Comparison of ENCODE assay signal across 9 cellular contexts in the genomic region with DNA sequence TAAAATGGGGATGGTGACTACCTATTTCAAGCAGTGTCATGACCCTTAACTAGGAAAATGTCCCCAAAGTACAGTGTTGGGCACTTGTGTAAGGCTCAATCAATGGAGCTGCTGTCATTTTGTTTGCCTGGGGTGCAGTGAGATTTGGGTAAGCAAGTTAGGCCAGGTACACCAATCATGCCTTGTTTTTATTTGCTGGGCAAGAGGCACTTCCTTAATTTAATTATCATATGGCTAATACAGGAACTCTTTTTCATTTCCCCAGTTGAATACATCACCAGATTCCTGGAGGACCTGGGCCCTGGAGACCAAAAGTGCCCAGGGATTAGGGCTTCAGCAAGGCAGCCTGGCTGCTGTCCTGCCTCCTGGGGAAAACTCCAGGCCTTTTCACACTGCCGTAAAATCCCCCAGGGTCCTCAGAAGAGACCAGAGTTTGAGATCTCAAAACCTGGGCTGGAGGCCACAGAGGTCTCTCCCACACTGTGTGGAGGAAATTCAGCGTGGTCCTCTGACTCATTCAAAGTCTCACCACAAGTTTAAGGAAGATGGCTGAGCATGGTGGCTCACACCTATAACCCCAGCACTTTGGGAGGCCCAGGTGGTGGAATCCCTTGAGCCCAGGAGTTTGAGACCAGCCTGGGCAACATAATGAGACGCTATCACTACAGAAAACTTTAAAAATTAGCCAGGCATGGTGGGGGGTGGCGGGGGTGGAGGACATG. TPM values are rescaled to one million over a fixed set of nuclear protein-coding genes. Genes with fewer than 3 reads are reported as not detected.
A peak's percentile ranks its signal among the peaks of the same experiment; 100 is the strongest.
DNase-seq lines count a peak whose midpoint lies in the region; ATAC-seq and TF ChIP-seq lines count a peak whose summit lies in the region.
"Had no signal": no experiment of that assay in that cellular context is flagged by ENCODE, and none has a peak within 500 bp of the region (broad histone marks: within the 10 kb centered on the region; RNA-seq: fewer than 3 reads in every experiment).

No MANE protein-coding gene starts in this region.

- H3K27me3 Mint-ChIP-seq in CD8-positive, alpha-beta T cell (ENCODE audit: low read depth): no peaks in the 10 kb centered on the region
- H3K27me3 Mint-ChIP-seq in activated CD4-positive, alpha-beta T cell treated with anti-CD3 and anti-CD28 coated beads, Interleukin-2, amount 10 ng/mL, durations not matched to agents 7 days and 5 days: no peaks in the 10 kb centered on the region

- DNase-seq in CD8-positive, alpha-beta T cell: peak in 2 of 7 experiments; percentile 28 to 30
- no peak for DNase-seq in activated CD4-positive, alpha-beta T cell treated with anti-CD3 and anti-CD28 coated beads, Interleukin-2, amount 10 ng/mL, durations not matched to agents 7 days and 5 days
- DNase-seq in mucosa of descending colon: no peak
- DNase-seq in head of caudate nucleus: no peak
- no peak for DNase-seq in OCI-M1 (lab: John Stamatoyannopoulos, UW)
- no peak for DNase-seq in NCI-H1436 treated with DMSO at 0.1 percent for 48 hours (lab: John Stamatoyannopoulos, UW)
- DNase-seq: Calu3 had no signal

- CTCF ChIA-PET in CD8-positive, alpha-beta T cell (lab: Charles Lee): interaction anchor here (0.6 kb wide), 1 partner anchor 148 kb away, joined by 3 read pairs; no protein-coding TSS in a partner anchor
- CTCF ChIA-PET in activated CD4-positive, alpha-beta T cell treated with anti-CD3 and anti-CD28 coated beads, Interleukin-2, amount 10 ng/mL, durations not matched to agents 7 days and 5 days (lab: Charles Lee): interaction anchor here (1.4 kb wide), 1 partner anchor 8 kb away, joined by 3 read pairs; no protein-coding TSS in a partner anchor

- H3K27me3 ChIP-seq in CD8-positive, alpha-beta T cell (ENCODE audit: insufficient read depth, low read length): no peaks in the 10 kb centered on the region

- H3K27ac Mint-ChIP-seq in CD8-positive, alpha-beta T cell: peak overlapping the region; percentile 32
- peak overlapping the region; percentile 55 for H3K27ac Mint-ChIP-seq in activated CD4-positive, alpha-beta T cell treated with anti-CD3 and anti-CD28 coated beads, Interleukin-2, amount 10 ng/mL, durations not matched to agents 7 days and 5 days

- peaks cover 82% of the 10 kb centered on the region for H3K4me1 Mint-ChIP-seq in CD8-positive, alpha-beta T cell (ENCODE audit: low read depth)
- H3K4me1 Mint-ChIP-seq in activated CD4-positive, alpha-beta T cell treated with anti-CD3 and anti-CD28 coated beads, Interleukin-2, amount 10 ng/mL, durations not matched to agents 7 days and 5 days: peaks cover 57% of the 10 kb centered on the region

- H3K9me3 Mint-ChIP-seq in CD8-positive, alpha-beta T cell: no peaks in the 10 kb centered on the region
- peaks cover 2% of the 10 kb centered on the region for H3K9me3 Mint-ChIP-seq in activated CD4-positive, alpha-beta T cell treated with anti-CD3 and anti-CD28 coated beads, Interleukin-2, amount 10 ng/mL, durations not matched to agents 7 days and 5 days

- H3K4me3 Mint-ChIP-seq in CD8-positive, alpha-beta T cell: no peak overlapping the region
- H3K4me3 Mint-ChIP-seq in activated CD4-positive, alpha-beta T cell treated with anti-CD3 and anti-CD28 coated beads, Interleukin-2, amount 10 ng/mL, durations not matched to agents 7 days and 5 days: no peak overlapping the region

- peaks cover 12% of the 10 kb centered on the region for H3K36me3 Mint-ChIP-seq in CD8-positive, alpha-beta T cell
- peaks cover 21% of the 10 kb centered on the region for H3K36me3 Mint-ChIP-seq in activated CD4-positive, alpha-beta T cell treated with anti-CD3 and anti-CD28 coated beads, Interleukin-2, amount 10 ng/mL, durations not matched to agents 7 days and 5 days (ENCODE audit: low read depth)

- H3K27ac ChIP-seq in CD8-positive, alpha-beta T cell (ENCODE audit: low read depth, low read length): no peak overlapping the region

- H3K4me1 ChIP-seq in CD8-positive, alpha-beta T cell (ENCODE audit: insufficient read depth, low read length): peaks cover 43% of the 10 kb centered on the region
- no peaks in the 10 kb centered on the region for H3K4me1 ChIP-seq in mucosa of descending colon (ENCODE audit: low read depth)

- peak; percentile 57 for ATAC-seq in CD8-positive, alpha-beta T cell
- peak; percentile 65 for ATAC-seq in HG02642 (IDR thresholded peaks at IDR 0.05; ENCODE audit: poor library complexity, unreplicated experiment)
- peak; percentile 34 for ATAC-seq in mucosa of descending colon
- ATAC-seq in GM21528 (IDR thresholded peaks at IDR 0.05; ENCODE audit: low FRiP score, unreplicated experiment): no peak

- intact Hi-C loops in CD8-positive, alpha-beta T cell (cut with DNase I, micrococcal nuclease): no loop called here
- intact Hi-C loops in mucosa of descending colon (cut with DNase I, micrococcal nuclease) (no loop called here), head of caudate nucleus (cut with DNase I) (no loop called here)

- POLR2A ChIA-PET in CD8-positive, alpha-beta T cell (lab: Charles Lee): interaction anchor here (0.7 kb wide), 2 partner anchors 187 to 409 kb away, joined by 6 to 7 read pairs; no protein-coding TSS in a partner anchor
- POLR2A ChIA-PET in activated CD4-positive, alpha-beta T cell treated with anti-CD3 and anti-CD28 coated beads, Interleukin-2, amount 10 ng/mL, durations not matched to agents 7 days and 5 days (lab: Charles Lee): no interaction called here

- no peak overlapping the region for H3K4me3 ChIP-seq in CD8-positive, alpha-beta T cell (ENCODE audit: low read depth, low read length)
- H3K4me3 ChIP-seq in mucosa of descending colon: no peak overlapping the region

- TF ChIP-seq CTCF in CD8-positive, alpha-beta T cell (IDR thresholded peaks at IDR 0.05): no peak
- no peak for TF ChIP-seq CTCF in mucosa of descending colon (IDR thresholded peaks at IDR 0.05)

- no peaks in the 10 kb centered on the region for H3K36me3 ChIP-seq in CD8-positive, alpha-beta T cell (ENCODE audit: insufficient read depth, low read length)
- H3K36me3 ChIP-seq in mucosa of descending colon (ENCODE audit: low read depth): no peaks in the 10 kb centered on the region

- H3K9me3 ChIP-seq in CD8-positive, alpha-beta T cell (ENCODE audit: low read length): no peaks in the 10 kb centered on the region
- H3K9me3 ChIP-seq in mucosa of descending colon: no peaks in the 10 kb centered on the region

RNA-seq across cellular contexts. Expression of a gene that starts 28.4 kb away (rescaled TPM):
- total RNA-seq in CD8-positive, alpha-beta T cell: 100 to 1,000 TPM; 134 to 139 TPM
- 10 to 100 TPM; 92.2 to 94.4 TPM for total RNA-seq in activated CD4-positive, alpha-beta T cell treated with anti-CD3 and anti-CD28 coated beads, Interleukin-2, amount 10 ng/mL, durations not matched to agents 7 days and 5 days
- total RNA-seq in mucosa of descending colon: 100 to 1,000 TPM in 2 of 3 donors, 10 to 100 TPM in 1; 77.4 to 154 (median 113) TPM
